ENCODE assay signal across 8 cellular contexts in genomic region chr19:13748169-13748884, GRCh38. TPM values are rescaled to one million over a fixed set of nuclear protein-coding genes. Genes with fewer than 3 reads are reported as not detected.
DNase-seq lines count a peak whose midpoint lies in the region; ATAC-seq and TF ChIP-seq lines count a peak whose summit lies in the region.

No MANE protein-coding gene starts in this region.

- WGBS in HUES64, result 4% methylated on average over 25 of the region's 25 CpGs

- H3K27ac ChIP-seq in HUES64 (ENCODE audit: low read depth, low read length) (peak overlapping the region; percentile 41), foreskin keratinocyte (peak overlapping the region; percentile 72)

- no peak for ATAC-seq in foreskin keratinocyte
- ATAC-seq in HG02623 (IDR thresholded peaks at IDR 0.05; ENCODE audit: unreplicated experiment), result no peak
- no peak for ATAC-seq in GM18873 (IDR thresholded peaks at IDR 0.05; ENCODE audit: low FRiP score, unreplicated experiment)

- H3K27me3 ChIP-seq in HUES64 (ENCODE audit: insufficient read depth, low read length) (no peaks in the 10 kb centered on the region), foreskin keratinocyte (no peaks in the 10 kb centered on the region)

- peaks cover 9% of the 10 kb centered on the region; the same call in 1 of the 2 replicates for H3K4me1 ChIP-seq in HUES64 (ENCODE audit: insufficient read depth, low read length)
- H3K4me1 ChIP-seq in foreskin keratinocyte, result no peaks in the 10 kb centered on the region

- DNase-seq in COLO829 (ENCODE audit: low spot score), result peak; percentile 19
- peak; percentile 13 to 27 for DNase-seq in activated CD4-positive, alpha-beta T cell treated with anti-CD3 and anti-CD28 coated beads, Interleukin-2, amount 50 U/mL, for 48 hours
- DNase-seq in foreskin keratinocyte, result peak in 1 of 2 donors; percentile 14
- peak; percentile 44 for DNase-seq in renal cortical epithelial cell (ENCODE audit: low read depth)
- no peak for DNase-seq in putamen (ENCODE audit: low spot score)

- H3K36me3 ChIP-seq in HUES64 (ENCODE audit: insufficient read depth, low read length), result peaks cover 7% of the 10 kb centered on the region

- no peaks in the 10 kb centered on the region for H3K9me3 ChIP-seq in HUES64 (ENCODE audit: insufficient read depth, low read depth, low read length)

- H3K4me3 ChIP-seq in HUES64 (ENCODE audit: low read length), result peak overlapping the region; percentile 70

- H3K9ac ChIP-seq in HUES64 (ENCODE audit: low read depth, low read length), result peak overlapping the region; percentile 70

- no peak for TF ChIP-seq CTCF in foreskin keratinocyte (conservative IDR thresholded peaks at IDR 0.05)

RNA-seq across cellular contexts. Expression of gene MRI1, which starts 16.0 kb away (rescaled TPM):
- polyA plus RNA-seq in HUES64 (2013, experiment 1 of 2), result 11.9 TPM
- polyA plus RNA-seq in HUES64 (2013, experiment 2 of 2), result 10.8 TPM
- total RNA-seq in foreskin keratinocyte (28.3 and 34.6 TPM in 2 replicates), renal cortical epithelial cell (29.0 and 33.1 TPM in 2 replicates)
- polyA plus RNA-seq in foreskin keratinocyte, result 17.6 and 19.0 TPM in 2 replicates

RNA-seq across cellular contexts. Expression of gene C19orf53, which starts 25.9 kb away (rescaled TPM):
- polyA plus RNA-seq in HUES64 (2013, experiment 1 of 2), result 134 TPM
- polyA plus RNA-seq in HUES64 (2013, experiment 2 of 2), result 150 TPM
- total RNA-seq in foreskin keratinocyte (189 and 192 TPM in 2 replicates), renal cortical epithelial cell (46.7 and 48.2 TPM in 2 replicates)
- polyA plus RNA-seq in foreskin keratinocyte, result 228 and 252 TPM in 2 replicates

RNA-seq across cellular contexts. Expression of gene ZSWIM4, which starts 46.9 kb away (rescaled TPM):
- 15.5 TPM for polyA plus RNA-seq in HUES64 (2013, experiment 1 of 2)
- polyA plus RNA-seq in HUES64 (2013, experiment 2 of 2), result 16.8 TPM
- total RNA-seq in foreskin keratinocyte (4.3 and 5.6 TPM in 2 replicates), renal cortical epithelial cell (13.2 and 39.3 TPM in 2 replicates)
- 2.1 and 3.1 TPM in 2 replicates for polyA plus RNA-seq in foreskin keratinocyte
